8 cellular contexts compared by ENCODE assay signal in the genomic region with DNA sequence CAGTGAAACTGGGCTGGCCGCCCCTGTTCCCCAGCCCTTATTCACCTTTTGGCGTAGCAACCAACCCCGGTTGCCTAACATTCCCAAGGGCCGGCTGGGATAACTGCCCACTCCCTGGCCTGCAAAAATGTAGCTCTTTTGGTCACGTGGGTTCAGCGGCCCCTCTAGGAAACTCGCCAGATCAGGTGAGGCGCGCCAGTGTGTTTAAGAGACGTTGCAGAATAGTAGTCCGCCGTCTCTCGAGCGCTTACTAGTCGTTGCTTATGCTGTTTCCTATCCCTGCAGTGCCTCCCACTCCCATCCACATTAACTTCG. TPM values are rescaled to one million over a fixed set of nuclear protein-coding genes. Genes with fewer than 3 reads are reported as not detected.
DNase-seq lines count a peak whose midpoint lies in the region; ATAC-seq and TF ChIP-seq lines count a peak whose summit lies in the region.

No MANE protein-coding gene starts in this region.

- no peaks in the 10 kb centered on the region for H3K36me3 ChIP-seq in BJ (ENCODE audit: control insufficient read depth, insufficient read depth, low read length)
- no peaks in the 10 kb centered on the region for H3K36me3 ChIP-seq in kidney epithelial cell (ENCODE audit: control insufficient read depth, insufficient read depth, low read length)

- DNase-seq in BJ (ENCODE audit: low read depth) (no peak), NCI-H2081 treated with DMSO at 0.1 percent for 48 hours (lab: John Stamatoyannopoulos, UW) (peak; percentile 11), cerebellar cortex (ENCODE audit: low spot score) (peak; percentile 65), kidney epithelial cell (ENCODE audit: low read depth) (no peak), retina (no peak)
- DNase-seq in stimulated activated CD4-positive, alpha-beta T cell treated with anti-CD3 and anti-CD28 coated beads, Interleukin-15, amount 100 ng/mL, for 24 hours: peak; percentile 67

- H3K27me3 ChIP-seq in BJ (ENCODE audit: control insufficient read depth, insufficient read depth, low read length): no peaks in the 10 kb centered on the region
- no peaks in the 10 kb centered on the region for H3K27me3 ChIP-seq in kidney epithelial cell (ENCODE audit: control insufficient read depth, insufficient read depth, low read length)

- TF ChIP-seq CTCF in BJ (IDR thresholded peaks at IDR 0.05; ENCODE audit: insufficient read depth, low read depth, low read length): no peak
- no peak for TF ChIP-seq CTCF in VCaP (conservative IDR thresholded peaks at IDR 0.05)
- no peak for TF ChIP-seq CTCF in kidney epithelial cell (IDR thresholded peaks at IDR 0.05; ENCODE audit: insufficient read depth, low read length, poor library complexity, severe bottlenecking)

- POLR2A ChIA-PET in BJ (lab: Charles Lee): interaction anchor here (1.2 kb wide), 1 partner anchor 598 kb away, joined by 5 read pairs; a partner anchor contains a TSS

- CTCF ChIA-PET in BJ (lab: Yijun Ruan, JAX): interaction anchor here (0.7 to 3.4 kb wide), 5 partner anchors 9 to 603 kb away, joined by 3 to 10 read pairs (median 7); no protein-coding TSS in a partner anchor

- H3K27ac ChIP-seq in VCaP: peak overlapping the region; percentile 96

- peak; percentile 18 for ATAC-seq in GM21515 (IDR thresholded peaks at IDR 0.05; ENCODE audit: unreplicated experiment)

- H3K4me3 ChIP-seq in BJ (ENCODE audit: low read depth, low read length) (peak overlapping the region; percentile 88), kidney epithelial cell (ENCODE audit: low read depth, low read length) (peak overlapping the region; percentile 71)

RNA-seq across cellular contexts. Expression of a gene that starts 0.6 kb away (rescaled TPM):
- 18.3 and 27.9 TPM in 2 replicates for polyA plus RNA-seq in BJ (2011; rRNA removed)
- 8.3 and 10.5 TPM in 2 replicates for polyA minus RNA-seq in BJ (2011; rRNA and poly(A)+ RNA removed)
- total RNA-seq in kidney epithelial cell: 44.8 and 51.8 TPM in 2 replicates

RNA-seq across cellular contexts. Expression of a gene that starts 1.3 kb away (rescaled TPM):
- 9.4 and 19.9 TPM in 2 replicates for polyA plus RNA-seq in BJ (2011; rRNA removed)
- polyA minus RNA-seq in BJ (2011; rRNA and poly(A)+ RNA removed): 4.7 and 5.2 TPM in 2 replicates
- total RNA-seq in kidney epithelial cell: 17.0 and 24.0 TPM in 2 replicates

Comparison
In these comparisons a context has a peak if more than half of its experiments do, and no peak if none do; other contexts are left out.
1. DNase-seq: peak in NCI-H2081 treated with DMSO at 0.1 percent for 48 hours (single experiment), cerebellar cortex (single experiment) and stimulated activated CD4-positive, alpha-beta T cell treated with anti-CD3 and anti-CD28 coated beads, Interleukin-15, amount 100 ng/mL, for 24 hours (single experiment); none in BJ (single experiment), kidney epithelial cell (single experiment) and retina (single experiment).